Comparison of ENCODE assay signal across 8 cellular contexts in genomic region chr6:53483423-53484353, GRCh38.
A peak's percentile ranks its signal among the peaks of the same experiment; 100 is the strongest.
DNase-seq lines count a peak whose midpoint lies in the region; ATAC-seq and TF ChIP-seq lines count a peak whose summit lies in the region.

No MANE protein-coding gene starts in this region.

- H3K9me2 ChIP-seq in HCT116 (ENCODE audit: insufficient read depth): no peaks in the 10 kb centered on the region

- DNase-seq in HCT116 (ENCODE audit: low read depth, low spot score) (no peak), OCI-M1 (lab: John Stamatoyannopoulos, UW) (peak; percentile 94), fibroblast of peridontal ligament (ENCODE audit: extremely low read depth) (peak; percentile 10), posterior vena cava (ENCODE audit: low spot score) (peak; percentile 88), cerebellum (ENCODE audit: low spot score) (no peak), NCI-H2196 (lab: John Stamatoyannopoulos, UW; ENCODE audit: unreplicated experiment) (no peak)
- no peak for DNase-seq in activated T-helper 1 cell treated with anti-CD3 and anti-CD28 coated beads, Interleukin-12 subunit alpha, Interleukin-12 subunit beta, Interleukin-2, Interleukin-4 antibody, amounts not matched to agents 30 ng/mL and 10 ng/mL and 1 ng/mL, durations not matched to agents 14 hours and 24 hours and 36 hours (ENCODE audit: low spot score)

- no peaks in the 10 kb centered on the region for H3K9me3 Mint-ChIP-seq in activated T-helper 1 cell treated with anti-CD3 and anti-CD28 coated beads, Interleukin-12 subunit alpha, Interleukin-12 subunit beta, Interleukin-2, Interleukin-4 antibody, amounts not matched to agents 30 ng/mL and 10 ng/mL and 1 ng/mL, durations not matched to agents 14 hours and 24 hours and 36 hours

- 0 out of 2 replicates have a peak, but pooled peaks cover 4% of the 10 kb centered on the region for H3K27me3 ChIP-seq in HCT116 (ENCODE audit: insufficient read depth, low read length)

- RAD21 ChIA-PET in HCT116 (lab: Charles Lee; ENCODE audit: low non-redundant PET in 1 of 2, low total read pairs in 2 of 2, uncharacterized antibody in 2 of 2, unreplicated experiment in 2 of 2): interaction anchor here in 1 of 2 experiments (2.1 kb wide), 1 partner anchor 311 kb away, joined by 13 read pairs; no protein-coding TSS in a partner anchor

- ATAC-seq in HCT116 (peak; percentile 55; the same call in 1 of the 2 replicates), GM19328 (IDR thresholded peaks at IDR 0.05; ENCODE audit: unreplicated experiment) (no peak)

- no peaks in the 10 kb centered on the region for H3K36me3 Mint-ChIP-seq in activated T-helper 1 cell treated with anti-CD3 and anti-CD28 coated beads, Interleukin-12 subunit alpha, Interleukin-12 subunit beta, Interleukin-2, Interleukin-4 antibody, amounts not matched to agents 30 ng/mL and 10 ng/mL and 1 ng/mL, durations not matched to agents 14 hours and 24 hours and 36 hours (ENCODE audit: low read depth)

- TF ChIP-seq CTCF in HCT116 (IDR thresholded peaks at IDR 0.05 in 2 of 3, conservative IDR thresholded peaks at IDR 0.05 in 1 of 3; ENCODE audit: borderline replicate concordance in 1 of 3, insufficient read depth in 1 of 3, low read depth in 2 of 3, low read length in 2 of 3): no peak

- H3K27ac Mint-ChIP-seq in activated T-helper 1 cell treated with anti-CD3 and anti-CD28 coated beads, Interleukin-12 subunit alpha, Interleukin-12 subunit beta, Interleukin-2, Interleukin-4 antibody, amounts not matched to agents 30 ng/mL and 10 ng/mL and 1 ng/mL, durations not matched to agents 14 hours and 24 hours and 36 hours: no peak overlapping the region

- POLR2A ChIA-PET in HCT116 (lab: Charles Lee): no interaction called here

- no peak overlapping the region for H3K4me3 ChIP-seq in HCT116 (replicated peaks in 1 of 2; ENCODE audit: low read depth in 1 of 2, low read length in 2 of 2)

- intact Hi-C loops in HCT116 (cut with micrococcal nuclease) (loop anchor here (1.0 to 10.0 kb wide), 5 partner anchors 312 to 1076 kb away; partner anchors contain the start of gene GSTA4), posterior vena cava (cut with DNase I) (loop anchor here (5.0 to 10.0 kb wide), 2 partner anchors 129 to 311 kb away; no protein-coding TSS in a partner anchor)
- intact Hi-C loops in activated T-helper 1 cell treated with anti-CD3 and anti-CD28 coated beads, Interleukin-12 subunit alpha, Interleukin-12 subunit beta, Interleukin-2, Interleukin-4 antibody, amounts not matched to agents 30 ng/mL and 10 ng/mL and 1 ng/mL, durations not matched to agents 14 hours and 24 hours and 36 hours (cut with micrococcal nuclease): loop anchor here (1.0 to 10.0 kb wide), 8 partner anchors 46 to 819 kb away; no protein-coding TSS in a partner anchor

- peak overlapping the region; percentile 81 for H2AFZ ChIP-seq in HCT116 (ENCODE audit: low read depth, low read length, poor library complexity, severe bottlenecking)

- peaks cover 30% of the 10 kb centered on the region for H3K4me1 Mint-ChIP-seq in activated T-helper 1 cell treated with anti-CD3 and anti-CD28 coated beads, Interleukin-12 subunit alpha, Interleukin-12 subunit beta, Interleukin-2, Interleukin-4 antibody, amounts not matched to agents 30 ng/mL and 10 ng/mL and 1 ng/mL, durations not matched to agents 14 hours and 24 hours and 36 hours (ENCODE audit: low read depth)

- no peaks in the 10 kb centered on the region for H4K20me1 ChIP-seq in HCT116 (ENCODE audit: insufficient read depth)

- no peak for TF ChIP-seq POLR2A in HCT116 (IDR thresholded peaks at IDR 0.05; ENCODE audit: borderline replicate concordance, extremely low read depth, insufficient read depth, insufficient read length)

- no peak overlapping the region for H3K9ac ChIP-seq in HCT116 (ENCODE audit: low read length)

- no peaks in the 10 kb centered on the region for H3K79me2 ChIP-seq in HCT116 (ENCODE audit: insufficient read depth, low read length)

- CTCF ChIA-PET in HCT116 (lab: Charles Lee): interaction anchor here (0.9 to 4.5 kb wide), 9 partner anchors 10 to 380 kb away, joined by 3 to 55 read pairs (median 5); no protein-coding TSS in a partner anchor

- no peaks in the 10 kb centered on the region for H3K9me3 ChIP-seq in HCT116 (ENCODE audit: control insufficient read depth in 1 of 2, insufficient read depth in 1 of 2, low read depth in 1 of 2, low read length in 2 of 2)

- H3K4me3 Mint-ChIP-seq in activated T-helper 1 cell treated with anti-CD3 and anti-CD28 coated beads, Interleukin-12 subunit alpha, Interleukin-12 subunit beta, Interleukin-2, Interleukin-4 antibody, amounts not matched to agents 30 ng/mL and 10 ng/mL and 1 ng/mL, durations not matched to agents 14 hours and 24 hours and 36 hours: no peak overlapping the region

- TF ChIP-seq RAD21 in HCT116 (IDR thresholded peaks at IDR 0.05; ENCODE audit: low read depth): no peak

- BruUV-seq in HCT116 (replicated peaks; lab: Mats Ljungman, UMichigan): no TSS peak

- peaks cover 22% of the 10 kb centered on the region for H3K27me3 Mint-ChIP-seq in activated T-helper 1 cell treated with anti-CD3 and anti-CD28 coated beads, Interleukin-12 subunit alpha, Interleukin-12 subunit beta, Interleukin-2, Interleukin-4 antibody, amounts not matched to agents 30 ng/mL and 10 ng/mL and 1 ng/mL, durations not matched to agents 14 hours and 24 hours and 36 hours (ENCODE audit: insufficient read depth)

- H3K4me2 ChIP-seq in HCT116 (ENCODE audit: low read length): no peak overlapping the region

- no peak overlapping the region for H3K27ac ChIP-seq in HCT116 (ENCODE audit: low read depth, low read length)

- H3K4me1 ChIP-seq in HCT116 (ENCODE audit: control insufficient read depth in 1 of 2, insufficient read depth in 2 of 2, low read length in 2 of 2): peaks cover 0 to 3% of the 10 kb centered on the region in 2 experiments; a peak in 1 of 4 replicates

- no peaks in the 10 kb centered on the region for H3K36me3 ChIP-seq in HCT116 (ENCODE audit: control insufficient read depth in 1 of 2, insufficient read depth in 2 of 2, low read length in 2 of 2)

TF ChIP-seq in HCT116, 20 proteins besides CTCF, POLR2A, EP300 and RAD21:
- TF ChIP-seq ZFX (IDR thresholded peaks at IDR 0.05): no peak
- TF ChIP-seq ATF3 (IDR thresholded peaks at IDR 0.05): no peak
- TF ChIP-seq SIN3A (IDR thresholded peaks at IDR 0.05; ENCODE audit: low read depth): no peak

Comparison
In these comparisons a context has a peak if more than half of its experiments do, and no peak if none do; other contexts are left out.
1. DNase-seq: peak in OCI-M1 (single experiment), fibroblast of peridontal ligament (single experiment) and posterior vena cava (single experiment); none in HCT116 (single experiment), cerebellum (single experiment), activated T-helper 1 cell treated with anti-CD3 and anti-CD28 coated beads, Interleukin-12 subunit alpha, Interleukin-12 subunit beta, Interleukin-2, Interleukin-4 antibody, amounts not matched to agents 30 ng/mL and 10 ng/mL and 1 ng/mL, durations not matched to agents 14 hours and 24 hours and 36 hours (single experiment) and NCI-H2196 (single experiment).